Comparison of ENCODE assay signal across 29 cellular contexts in genomic region chr3:160105902-160106584, GRCh38.
A peak's percentile ranks its signal among the peaks of the same experiment; 100 is the strongest.
DNase-seq lines count a peak whose midpoint lies in the region; ATAC-seq, FAIRE-seq and TF ChIP-seq lines count a peak whose summit lies in the region.
"Had no signal": no experiment of that assay in that cellular context is flagged by ENCODE, and none has a peak within 500 bp of the region (broad histone marks: within the 10 kb centered on the region; RNA-seq: fewer than 3 reads in every experiment).

No MANE protein-coding gene starts in this region.

- TF ChIP-seq CTCF in GM12878 (IDR thresholded peaks at IDR 0.05 in 2 of 3, conservative IDR thresholded peaks at IDR 0.05 in 1 of 3; ENCODE audit: control insufficient read depth in 2 of 3, extremely low read depth in 1 of 3, insufficient read depth in 1 of 3, low read depth in 3 of 3, low read length in 3 of 3) (no peak), BE2C (IDR thresholded peaks at IDR 0.05; ENCODE audit: low read depth, low read length) (no peak)

- BruUV-seq in GM12878 (replicated peaks; lab: Mats Ljungman, UMichigan), result no TSS peak

- RAD21 ChIA-PET in GM12878 (lab: Charles Lee; ENCODE audit: unreplicated experiment), result no interaction called here

- H3K4me2 ChIP-seq in GM12878 (ENCODE audit: control insufficient read depth, insufficient read depth), result no peak overlapping the region

- H3K4me1 ChIP-seq in GM12878 (ENCODE audit: control insufficient read depth, insufficient read depth, low read length), result peaks cover 3% of the 10 kb centered on the region; the same call in 1 of the 2 replicates
- H3K4me1 ChIP-seq in BE2C, result no peaks in the 10 kb centered on the region
- H3K4me1 ChIP-seq: esophagus muscularis mucosa, foreskin keratinocyte had no signal

- no peak for TF ChIP-seq RAD21 in GM12878 (IDR thresholded peaks at IDR 0.05; ENCODE audit: insufficient read depth, low read depth, low read length)

- no peaks in the 10 kb centered on the region for H3K79me2 ChIP-seq in GM12878 (ENCODE audit: control insufficient read depth, insufficient read depth, low read length)

- TF ChIP-seq POLR2A in GM12878 (IDR thresholded peaks at IDR 0.05; ENCODE audit: low read depth, low read length), result no peak

- no peaks in the 10 kb centered on the region for H3K27me3 ChIP-seq in GM12878 (replicated peaks in 1 of 2; ENCODE audit: control insufficient read depth in 2 of 2, insufficient read depth in 2 of 2, low read length in 1 of 2)
- H3K27me3 ChIP-seq in BE2C, result no peaks in the 10 kb centered on the region
- H3K27me3 ChIP-seq: esophagus muscularis mucosa had no signal

- SMC1A ChIA-PET in GM12878 (lab: Charles Lee; ENCODE audit: uncharacterized antibody, unreplicated experiment), result no interaction called here

- H3K4me3 ChIP-seq in GM12878 (no peak overlapping the region), BE2C (ENCODE audit: low read depth, low read length) (no peak overlapping the region)
- H3K4me3 ChIP-seq: coronary artery, esophagus muscularis mucosa had no signal

- H3K27ac ChIP-seq in GM12878 (ENCODE audit: control insufficient read depth, insufficient read depth), result no peak overlapping the region
- H3K27ac ChIP-seq: C4-2B, coronary artery, esophagus muscularis mucosa, foreskin keratinocyte, VCaP had no signal

- H2AFZ ChIP-seq in GM12878 (ENCODE audit: control insufficient read depth, low read depth, low read length), result no peak overlapping the region

- TF ChIP-seq EP300 in GM12878 (IDR thresholded peaks at IDR 0.05; ENCODE audit: borderline replicate concordance in 1 of 2, control insufficient read depth in 1 of 2, low read depth in 2 of 2, low read length in 2 of 2), result no peak

- H3K9me3 ChIP-seq in GM12878 (replicated peaks; ENCODE audit: control insufficient read depth, insufficient read depth, low read length) (no peaks in the 10 kb centered on the region), BE2C (no peaks in the 10 kb centered on the region)
- H3K9me3 ChIP-seq: esophagus muscularis mucosa had no signal

- peak; percentile 58 for ATAC-seq in HG02610 (IDR thresholded peaks at IDR 0.05; ENCODE audit: unreplicated experiment)
- peak; percentile 46 for ATAC-seq in GM12878
- no peak for ATAC-seq in GM21619 (IDR thresholded peaks at IDR 0.05; ENCODE audit: unreplicated experiment)
- ATAC-seq: foreskin keratinocyte, left cardiac atrium, right cardiac atrium had no signal

- DNase-seq in CD1c-positive myeloid dendritic cell (ENCODE audit: extremely low spot score) (peak; percentile 61), MV-4-11 (lab: John Stamatoyannopoulos, UW) (peak; percentile 89), GM12878 (ENCODE audit: low read depth, low spot score) (no peak), BE2C (no peak), frontal cortex (ENCODE audit: low spot score in 2 of 2) (no peak)
- no peak for DNase-seq in activated CD4-positive, CD25-positive, alpha-beta regulatory T cell treated with anti-CD3 and anti-CD28 coated beads, Interleukin-2, amount 50 U/mL, for 72 hours
- DNase-seq: activated CD4-positive, alpha-beta T cell treated with anti-CD3 and anti-CD28 coated beads, Interleukin-2, amount 10 ng/mL, durations not matched to agents 24 days and 14 days; activated gamma-delta T cell; activated naive CD8-positive, alpha-beta T cell treated with anti-CD3 and anti-CD28 coated beads, Interleukin-2, amount 10 ng/mL, durations not matched to agents 7 days and 5 days; activated T-cell treated with anti-CD3 and anti-CD28 coated beads, Interleukin-2, amount 50 U/mL, for 24 hours; foreskin keratinocyte; KG1; left cardiac atrium; mammary epithelial cell; MM.1S; NCI-H1694 treated with DMSO at 0.1 percent for 48 hours; NCI-H2171; NCI-H524 treated with DMSO at 0.1 percent for 48 hours; NK-92 treated with Interleukin-12 subunit alpha and Interleukin-12 subunit beta, amount 100 ng/mL, for 24 hours; right cardiac atrium; stimulated activated CD4-positive, alpha-beta T cell treated with anti-CD3 and anti-CD28 coated beads, Interleukin-2, amount 100 ng/mL, for 48 hours had no signal

- no peaks in the 10 kb centered on the region for H3K36me3 ChIP-seq in GM12878 (ENCODE audit: control insufficient read depth in 2 of 2, insufficient read depth in 2 of 2, low read length in 1 of 2)
- no peaks in the 10 kb centered on the region for H3K36me3 ChIP-seq in BE2C
- H3K36me3 ChIP-seq: esophagus muscularis mucosa had no signal

- POLR2A ChIA-PET in GM12878 (lab: Charles Lee), result no interaction called here

- 0% methylated on average over 1 of the region's 1 CpG for WGBS in GM12878 (ENCODE audit: insufficient coverage, insufficient replicate concordance, low lambda C conversion rate, missing lambda C conversion rate)

- CTCF ChIA-PET in GM12878 (lab: Yijun Ruan, JAX), result no interaction called here

- no peaks in the 10 kb centered on the region for H4K20me1 ChIP-seq in GM12878 (ENCODE audit: control insufficient read depth, insufficient read depth)

- FAIRE-seq in GM12878 (lab: Jason Lieb, UNC) (no peak), frontal cortex (lab: Jason Lieb, UNC) (no peak)
- FAIRE-seq: astrocyte, H1 had no signal

- intact Hi-C loops in GM12878 (cut with micrococcal nuclease; ENCODE audit: unreplicated experiment), result no loop called here

- no peak overlapping the region for H3K9ac ChIP-seq in GM12878 (ENCODE audit: control insufficient read depth, insufficient read depth, low read length)

- in situ Hi-C loops in GM12878 (cut with MboI), result no loop called here

TF ChIP-seq in GM12878, 131 proteins besides CTCF, POLR2A, EP300 and RAD21:
- TF ChIP-seq RUNX3 (IDR thresholded peaks at IDR 0.05; ENCODE audit: low read length), result no peak
- TF ChIP-seq DPF2 (IDR thresholded peaks at IDR 0.05), result no peak
- TF ChIP-seq TAF1 (IDR thresholded peaks at IDR 0.05; ENCODE audit: borderline replicate concordance, low read depth, low read length), result no peak
- TF ChIP-seq ETV6 (conservative IDR thresholded peaks at IDR 0.05 in 1 of 2, IDR thresholded peaks at IDR 0.05 in 1 of 2; ENCODE audit: borderline replicate concordance in 1 of 2, low read depth in 1 of 2), result no peak
- no peak for TF ChIP-seq ESRRA (IDR thresholded peaks at IDR 0.05; ENCODE audit: low read length)
- TF ChIP-seq, protein P1, sequence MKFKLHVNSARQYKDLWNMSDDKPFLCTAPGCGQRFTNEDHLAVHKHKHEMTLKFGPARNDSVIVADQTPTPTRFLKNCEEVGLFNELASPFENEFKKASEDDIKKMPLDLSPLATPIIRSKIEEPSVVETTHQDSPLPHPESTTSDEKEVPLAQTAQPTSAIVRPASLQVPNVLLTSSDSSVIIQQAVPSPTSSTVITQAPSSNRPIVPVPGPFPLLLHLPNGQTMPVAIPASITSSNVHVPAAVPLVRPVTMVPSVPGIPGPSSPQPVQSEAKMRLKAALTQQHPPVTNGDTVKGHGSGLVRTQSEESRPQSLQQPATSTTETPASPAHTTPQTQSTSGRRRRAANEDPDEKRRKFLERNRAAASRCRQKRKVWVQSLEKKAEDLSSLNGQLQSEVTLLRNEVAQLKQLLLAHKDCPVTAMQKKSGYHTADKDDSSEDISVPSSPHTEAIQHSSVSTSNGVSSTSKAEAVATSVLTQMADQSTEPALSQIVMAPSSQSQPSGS (IDR thresholded peaks at IDR 0.05; ENCODE audit: low read length), result no peak
- no peak for TF ChIP-seq NRF1 (conservative IDR thresholded peaks at IDR 0.05; ENCODE audit: low read depth, low read length)
- TF ChIP-seq EED (IDR thresholded peaks at IDR 0.05; ENCODE audit: low read depth), result no peak
- TF ChIP-seq SRF (IDR thresholded peaks at IDR 0.05; ENCODE audit: low read depth in 2 of 2, low read length in 2 of 2), result no peak
- no peak for TF ChIP-seq STAT1 (conservative IDR thresholded peaks at IDR 0.05)
- no peak for TF ChIP-seq PML (IDR thresholded peaks at IDR 0.05; ENCODE audit: low read length)
- TF ChIP-seq SMAD5 (IDR thresholded peaks at IDR 0.05; ENCODE audit: low read depth), result no peak
- TF ChIP-seq, protein P2, sequence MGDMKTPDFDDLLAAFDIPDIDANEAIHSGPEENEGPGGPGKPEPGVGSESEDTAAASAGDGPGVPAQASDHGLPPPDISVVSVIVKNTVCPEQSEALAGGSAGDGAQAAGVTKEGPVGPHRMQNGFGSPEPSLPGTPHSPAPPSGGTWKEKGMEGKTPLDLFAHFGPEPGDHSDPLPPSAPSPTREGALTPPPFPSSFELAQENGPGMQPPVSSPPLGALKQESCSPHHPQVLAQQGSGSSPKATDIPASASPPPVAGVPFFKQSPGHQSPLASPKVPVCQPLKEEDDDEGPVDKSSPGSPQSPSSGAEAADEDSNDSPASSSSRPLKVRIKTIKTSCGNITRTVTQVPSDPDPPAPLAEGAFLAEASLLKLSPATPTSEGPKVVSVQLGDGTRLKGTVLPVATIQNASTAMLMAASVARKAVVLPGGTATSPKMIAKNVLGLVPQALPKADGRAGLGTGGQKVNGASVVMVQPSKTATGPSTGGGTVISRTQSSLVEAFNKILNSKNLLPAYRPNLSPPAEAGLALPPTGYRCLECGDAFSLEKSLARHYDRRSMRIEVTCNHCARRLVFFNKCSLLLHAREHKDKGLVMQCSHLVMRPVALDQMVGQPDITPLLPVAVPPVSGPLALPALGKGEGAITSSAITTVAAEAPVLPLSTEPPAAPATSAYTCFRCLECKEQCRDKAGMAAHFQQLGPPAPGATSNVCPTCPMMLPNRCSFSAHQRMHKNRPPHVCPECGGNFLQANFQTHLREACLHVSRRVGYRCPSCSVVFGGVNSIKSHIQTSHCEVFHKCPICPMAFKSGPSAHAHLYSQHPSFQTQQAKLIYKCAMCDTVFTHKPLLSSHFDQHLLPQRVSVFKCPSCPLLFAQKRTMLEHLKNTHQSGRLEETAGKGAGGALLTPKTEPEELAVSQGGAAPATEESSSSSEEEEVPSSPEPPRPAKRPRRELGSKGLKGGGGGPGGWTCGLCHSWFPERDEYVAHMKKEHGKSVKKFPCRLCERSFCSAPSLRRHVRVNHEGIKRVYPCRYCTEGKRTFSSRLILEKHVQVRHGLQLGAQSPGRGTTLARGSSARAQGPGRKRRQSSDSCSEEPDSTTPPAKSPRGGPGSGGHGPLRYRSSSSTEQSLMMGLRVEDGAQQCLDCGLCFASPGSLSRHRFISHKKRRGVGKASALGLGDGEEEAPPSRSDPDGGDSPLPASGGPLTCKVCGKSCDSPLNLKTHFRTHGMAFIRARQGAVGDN (IDR thresholded peaks at IDR 0.05), result no peak
- TF ChIP-seq EZH2 (IDR thresholded peaks at IDR 0.05; ENCODE audit: borderline replicate concordance, control insufficient read depth, low read depth, low read length), result no peak
- TF ChIP-seq CHD1 (IDR thresholded peaks at IDR 0.05; ENCODE audit: low read depth, low read length), result no peak

Comparison
In these comparisons a context has a peak if more than half of its experiments do, and no peak if none do; other contexts are left out.
1. DNase-seq: peak in CD1c-positive myeloid dendritic cell (single experiment) and MV-4-11 (single experiment); none in GM12878 (single experiment), activated CD4-positive, CD25-positive, alpha-beta regulatory T cell treated with anti-CD3 and anti-CD28 coated beads, Interleukin-2, amount 50 U/mL, for 72 hours (single experiment), BE2C (single experiment) and frontal cortex (0 of 2).